Comparison of ENCODE assay signal across 1 cellular context in genomic region chr1:84077476-84078107, GRCh38.
TF ChIP-seq lines count a peak whose summit lies in the region.

No MANE protein-coding gene starts in this region.

TF ChIP-seq in K562, 482 proteins besides CTCF, POLR2A, EP300 and RAD21 (continued from another document and continues in another):
- TF ChIP-seq ZNF589 (CRISPR knock-in tag; IDR thresholded peaks at IDR 0.05; ENCODE audit: low read depth) (peak; percentile 57; the same call in 1 of the 2 replicates), ZNF174 (CRISPR knock-in tag; IDR thresholded peaks at IDR 0.05) (no peak), CHD1 (IDR thresholded peaks at IDR 0.05; ENCODE audit: low read length) (peak; percentile 73), ZNF644 (tag; IDR thresholded peaks at IDR 0.05; ENCODE audit: low read depth) (peak; percentile 71; the same call in 1 of the 2 replicates), ZNF511 (CRISPR knock-in tag; IDR thresholded peaks at IDR 0.05) (peak; percentile 78; the same call in 1 of the 2 replicates), SIN3B (IDR thresholded peaks at IDR 0.05; ENCODE audit: low read depth) (peak; percentile 65), ZNF408 (CRISPR knock-in tag; IDR thresholded peaks at IDR 0.05; ENCODE audit: low read depth) (no peak), TFAP4 (CRISPR knock-in tag; IDR thresholded peaks at IDR 0.05; ENCODE audit: borderline replicate concordance) (peak; percentile 5; the same call in 1 of the 2 replicates), NR2C2 (CRISPR knock-in tag; IDR thresholded peaks at IDR 0.05) (no peak; the same call in 1 of the 2 replicates), NR2C2 (tag; IDR thresholded peaks at IDR 0.05) (peak; percentile 37; the same call in 1 of the 2 replicates), GABPB1 (CRISPR knock-in tag; IDR thresholded peaks at IDR 0.05) (peak; percentile 85), MAZ (CRISPR knock-in tag; conservative IDR thresholded peaks at IDR 0.05 in 1 of 2, IDR thresholded peaks at IDR 0.05 in 1 of 2) (peak in 1 of 2 experiments; percentile 58; a peak in 1 of 4 replicates), L3MBTL2 (IDR thresholded peaks at IDR 0.05) (peak; percentile 65), REST (CRISPR knock-in tag; IDR thresholded peaks at IDR 0.05; ENCODE audit: low read depth) (0 out of 2 replicates have a peak, but pooled peaks have one; percentile 32), CCNT2 (IDR thresholded peaks at IDR 0.05; ENCODE audit: borderline replicate concordance, extremely low read depth, insufficient read length, low read depth, low read length) (peak; percentile 57), MNT (conservative IDR thresholded peaks at IDR 0.05) (peak; percentile 26 to 59; a peak in 2 of 4 replicates), KLF1 (tag; IDR thresholded peaks at IDR 0.05) (peak; percentile 49; the same call in 1 of the 2 replicates), GATAD2B (IDR thresholded peaks at IDR 0.05; ENCODE audit: borderline replicate concordance) (peak; percentile 87), MYC (IDR thresholded peaks at IDR 0.05; ENCODE audit: low read depth, low read length) (peak; percentile 78), MYC (CRISPR knock-in tag; IDR thresholded peaks at IDR 0.05; ENCODE audit: borderline replicate concordance, low read depth) (no peak), XRCC5 (IDR thresholded peaks at IDR 0.05; ENCODE audit: low read depth, low read length) (no peak), ID3 (CRISPR knock-in tag; IDR thresholded peaks at IDR 0.05) (no peak), ID3 (tag; IDR thresholded peaks at IDR 0.05) (peak; percentile 53; the same call in 1 of the 2 replicates), HDAC1 (IDR thresholded peaks at IDR 0.05) (peak in 1 of 2 experiments; percentile 51; a peak in 2 of 4 replicates), ETS1 (conservative IDR thresholded peaks at IDR 0.05; ENCODE audit: control insufficient read depth, low read depth, low read length) (peak; percentile 38), BRD4 (IDR thresholded peaks at IDR 0.05) (0 out of 2 replicates have a peak, but pooled peaks have one; percentile 47), KDM5B (IDR thresholded peaks at IDR 0.05; ENCODE audit: insufficient replicate concordance, low read depth, low read length) (no peak), ZNF395 (CRISPR knock-in tag; IDR thresholded peaks at IDR 0.05) (peak; percentile 66; the same call in 1 of the 2 replicates), VEZF1 (CRISPR knock-in tag; IDR thresholded peaks at IDR 0.05) (peak; percentile 84), CREB1 (IDR thresholded peaks at IDR 0.05) (peak; percentile 86), CREB1 (CRISPR knock-in tag; IDR thresholded peaks at IDR 0.05) (peak; percentile 63; the same call in 1 of the 2 replicates), RBBP5 (IDR thresholded peaks at IDR 0.05; ENCODE audit: borderline replicate concordance, insufficient read depth, low read length, poor library complexity, severe bottlenecking) (peak; percentile 84), GATAD2A (IDR thresholded peaks at IDR 0.05) (0 out of 2 replicates have a peak, but pooled peaks have one; percentile 38), FOXJ2 (tag; IDR thresholded peaks at IDR 0.05) (no peak), RBFOX2 (IDR thresholded peaks at IDR 0.05; ENCODE audit: low read depth, low read length) (peak; percentile 92), NRF1 (conservative IDR thresholded peaks at IDR 0.05 in 1 of 2, IDR thresholded peaks at IDR 0.05 in 1 of 2) (peak in 1 of 2 experiments; percentile 60; a peak in 2 of 4 replicates), NFIC (IDR thresholded peaks at IDR 0.05) (peak; percentile 24; the same call in 1 of the 2 replicates), TGIF2 (CRISPR knock-in tag; IDR thresholded peaks at IDR 0.05) (0 out of 2 replicates have a peak, but pooled peaks have one; percentile 8), ZBTB9 (CRISPR knock-in tag; IDR thresholded peaks at IDR 0.05) (0 out of 2 replicates have a peak, but pooled peaks have one; percentile 23), ZBTB2 (IDR thresholded peaks at IDR 0.05) (peak; percentile 48; the same call in 1 of the 2 replicates), RCOR1 (IDR thresholded peaks at IDR 0.05; ENCODE audit: borderline replicate concordance in 1 of 2, low read depth in 2 of 2, low read length in 2 of 2) (no peak), HNRNPL (IDR thresholded peaks at IDR 0.05; ENCODE audit: low read depth, low read length) (peak; percentile 70; the same call in 1 of the 2 replicates), ATF3 (IDR thresholded peaks at IDR 0.05) (no peak), ATF3 (CRISPR knock-in tag; conservative IDR thresholded peaks at IDR 0.05) (peak; percentile 50; the same call in 1 of the 2 replicates), HMGN3 (IDR thresholded peaks at IDR 0.05; ENCODE audit: borderline replicate concordance, extremely low read depth, insufficient read length, low read depth, low read length) (peak; percentile 60), CTBP1 (IDR thresholded peaks at IDR 0.05; ENCODE audit: borderline replicate concordance) (peak; percentile 59; the same call in 1 of the 2 replicates)
